ENCODE assay signal across 27 cellular contexts in the genomic region with DNA sequence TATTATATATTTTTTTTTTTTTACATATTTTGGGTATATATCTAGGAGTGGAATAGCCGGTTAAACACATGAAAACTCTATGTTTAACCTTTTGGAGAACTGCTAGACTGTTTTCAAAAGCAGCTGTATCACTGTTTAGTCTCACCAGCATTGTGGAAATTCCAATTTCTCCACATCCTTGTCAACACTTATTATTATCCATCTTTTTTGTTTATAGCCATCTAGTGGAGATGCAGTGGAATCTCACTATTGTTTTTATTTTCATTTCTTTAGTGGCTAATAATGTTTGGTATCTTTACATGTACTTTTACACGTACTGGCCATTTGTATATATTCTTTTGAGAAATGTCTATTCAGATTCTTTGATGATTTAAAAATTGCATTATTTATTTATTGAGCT. TPM values are rescaled to one million over a fixed set of nuclear protein-coding genes. Genes with fewer than 3 reads are reported as not detected.
DNase-seq lines count a peak whose midpoint lies in the region; ATAC-seq and TF ChIP-seq lines count a peak whose summit lies in the region.
"Had no signal": no experiment of that assay in that cellular context is flagged by ENCODE, and none has a peak within 500 bp of the region (broad histone marks: within the 10 kb centered on the region; RNA-seq: fewer than 3 reads in every experiment).

No MANE protein-coding gene starts in this region.

- ATAC-seq in activated CD8-positive, alpha-beta T cell treated with anti-CD3 and anti-CD28 coated beads for 36 hours: no peak
- no peak for ATAC-seq in activated CD8-positive, alpha-beta T cell treated with anti-CD3 and anti-CD28 coated beads, Interleukin-2, amount 10 ng/mL, durations not matched to agents 7 days and 5 days
- ATAC-seq in natural killer cell (no peak), HG03520 (IDR thresholded peaks at IDR 0.05; ENCODE audit: unreplicated experiment) (no peak)
- ATAC-seq: activated T-cell treated with anti-CD3 and anti-CD28 coated beads, Interleukin-2, amount 50 U/mL, for 72 hours; GM12878; heart right ventricle; left lobe of liver; right cardiac atrium; stimulated activated naive CD8-positive, alpha-beta T cell treated with anti-CD3 and anti-CD28 coated beads, Interleukin-15, amount 100 ng/mL, for 72 hours had no signal

- H3K4me1 ChIP-seq in MM.1S (ENCODE audit: low read length): no peaks in the 10 kb centered on the region
- H3K4me1 ChIP-seq: heart right ventricle, tibial nerve had no signal

- H3K79me2 ChIP-seq in MM.1S (ENCODE audit: low read length): no peaks in the 10 kb centered on the region

- H3K36me3 Mint-ChIP-seq in activated CD8-positive, alpha-beta T cell treated with anti-CD3 and anti-CD28 coated beads for 36 hours (ENCODE audit: low read depth): peaks cover 46% of the 10 kb centered on the region
- peaks cover 48% of the 10 kb centered on the region for H3K36me3 Mint-ChIP-seq in activated CD8-positive, alpha-beta T cell treated with anti-CD3 and anti-CD28 coated beads, Interleukin-2, amount 10 ng/mL, durations not matched to agents 7 days and 5 days (ENCODE audit: low read depth)
- H3K36me3 Mint-ChIP-seq in chondrocyte (ENCODE audit: low read depth) (peaks cover 46% of the 10 kb centered on the region), type B pancreatic cell (peaks cover 61% of the 10 kb centered on the region), natural killer cell (peaks cover 42% of the 10 kb centered on the region)

- H3K27ac ChIP-seq in MM.1S (ENCODE audit: low read length): no peak overlapping the region
- H3K27ac ChIP-seq: heart right ventricle, tibial nerve had no signal

- H3K36me3 ChIP-seq in MM.1S (replicated peaks; ENCODE audit: insufficient read depth, low read length): no peaks in the 10 kb centered on the region

- H3K9me3 Mint-ChIP-seq in activated CD8-positive, alpha-beta T cell treated with anti-CD3 and anti-CD28 coated beads for 36 hours: peaks cover 8% of the 10 kb centered on the region
- H3K9me3 Mint-ChIP-seq in activated CD8-positive, alpha-beta T cell treated with anti-CD3 and anti-CD28 coated beads, Interleukin-2, amount 10 ng/mL, durations not matched to agents 7 days and 5 days (ENCODE audit: insufficient read depth): no peaks in the 10 kb centered on the region
- H3K9me3 Mint-ChIP-seq in chondrocyte (ENCODE audit: low read depth) (peaks cover 14% of the 10 kb centered on the region), type B pancreatic cell (peaks cover 4% of the 10 kb centered on the region), natural killer cell (no peaks in the 10 kb centered on the region)

- no peaks in the 10 kb centered on the region for H3K9me3 ChIP-seq in MM.1S (replicated peaks; ENCODE audit: insufficient read depth, low read length)

- no peaks in the 10 kb centered on the region for H4K20me1 ChIP-seq in MM.1S (ENCODE audit: insufficient read depth, low read length)

- no peaks in the 10 kb centered on the region for H3K27me3 Mint-ChIP-seq in activated CD8-positive, alpha-beta T cell treated with anti-CD3 and anti-CD28 coated beads for 36 hours
- no peaks in the 10 kb centered on the region for H3K27me3 Mint-ChIP-seq in activated CD8-positive, alpha-beta T cell treated with anti-CD3 and anti-CD28 coated beads, Interleukin-2, amount 10 ng/mL, durations not matched to agents 7 days and 5 days (ENCODE audit: low read depth)
- H3K27me3 Mint-ChIP-seq in chondrocyte (ENCODE audit: low read depth) (no peaks in the 10 kb centered on the region), type B pancreatic cell (no peaks in the 10 kb centered on the region), natural killer cell (ENCODE audit: low read depth in 2 of 2) (no peaks in the 10 kb centered on the region)
- H3K27me3 Mint-ChIP-seq: IgD-negative memory B cell; naive B cell; stimulated activated naive CD8-positive, alpha-beta T cell treated with anti-CD3 and anti-CD28 coated beads, Interleukin-15, amount 100 ng/mL, for 72 hours had no signal

- H3K9ac ChIP-seq in MM.1S (ENCODE audit: low read length): no peak overlapping the region

- H3F3A ChIP-seq in MM.1S (ENCODE audit: insufficient read depth, low read length): no peaks in the 10 kb centered on the region

- TF ChIP-seq CTCF in activated CD8-positive, alpha-beta T cell treated with anti-CD3 and anti-CD28 coated beads for 36 hours (IDR thresholded peaks at IDR 0.05): peak; percentile 37
- peak; percentile 33 for TF ChIP-seq CTCF in MM.1S (IDR thresholded peaks at IDR 0.05; ENCODE audit: low read length)
- peak; percentile 46 for TF ChIP-seq CTCF in chondrocyte (IDR thresholded peaks at IDR 0.05)
- TF ChIP-seq CTCF in type B pancreatic cell (conservative IDR thresholded peaks at IDR 0.05): peak; percentile 57
- no peak for TF ChIP-seq CTCF in natural killer cell (IDR thresholded peaks at IDR 0.05)

- CTCF ChIA-PET in activated CD8-positive, alpha-beta T cell treated with anti-CD3 and anti-CD28 coated beads for 36 hours (lab: Charles Lee): interaction anchor here (1.5 kb wide), 1 partner anchor 10 kb away, joined by 3 read pairs; no protein-coding TSS in a partner anchor
- CTCF ChIA-PET in activated CD8-positive, alpha-beta T cell treated with anti-CD3 and anti-CD28 coated beads, Interleukin-2, amount 10 ng/mL, durations not matched to agents 7 days and 5 days (lab: Charles Lee): interaction anchor here (2.1 kb wide), 1 partner anchor 17 kb away, joined by 7 read pairs; no protein-coding TSS in a partner anchor

- no peak overlapping the region for H3K4me3 ChIP-seq in MM.1S (ENCODE audit: low read length)
- H3K4me3 ChIP-seq: GM12878, heart right ventricle, tibial nerve had no signal

- H3K27me3 ChIP-seq in MM.1S (replicated peaks; ENCODE audit: insufficient read depth, low read length): no peaks in the 10 kb centered on the region
- H3K27me3 ChIP-seq: heart right ventricle, tibial nerve had no signal

- no peak overlapping the region for H3K4me2 ChIP-seq in MM.1S (ENCODE audit: low read depth, low read length)

- no peak overlapping the region for H3K4me3 Mint-ChIP-seq in activated CD8-positive, alpha-beta T cell treated with anti-CD3 and anti-CD28 coated beads for 36 hours
- H3K4me3 Mint-ChIP-seq in activated CD8-positive, alpha-beta T cell treated with anti-CD3 and anti-CD28 coated beads, Interleukin-2, amount 10 ng/mL, durations not matched to agents 7 days and 5 days: no peak overlapping the region
- H3K4me3 Mint-ChIP-seq in chondrocyte (ENCODE audit: unreplicated experiment): no peak overlapping the region
- H3K4me3 Mint-ChIP-seq in type B pancreatic cell: no peak overlapping the region
- no peak overlapping the region for H3K4me3 Mint-ChIP-seq in natural killer cell
- H3K4me3 Mint-ChIP-seq: activated naive CD4-positive, alpha-beta T cell treated with anti-CD3 and anti-CD28 coated beads for 36 hours; activated T-cell treated with anti-CD3 and anti-CD28 coated beads, Interleukin-2, amount 50 U/mL, for 72 hours; IgD-negative memory B cell; naive B cell; stimulated activated naive CD8-positive, alpha-beta T cell treated with anti-CD3 and anti-CD28 coated beads, Interleukin-15, amount 100 ng/mL, for 72 hours had no signal

- H3K4me1 Mint-ChIP-seq in activated CD8-positive, alpha-beta T cell treated with anti-CD3 and anti-CD28 coated beads for 36 hours (ENCODE audit: low read depth): no peaks in the 10 kb centered on the region
- H3K4me1 Mint-ChIP-seq in activated CD8-positive, alpha-beta T cell treated with anti-CD3 and anti-CD28 coated beads, Interleukin-2, amount 10 ng/mL, durations not matched to agents 7 days and 5 days (ENCODE audit: low read depth): no peaks in the 10 kb centered on the region
- H3K4me1 Mint-ChIP-seq in chondrocyte (ENCODE audit: low read depth) (no peaks in the 10 kb centered on the region), type B pancreatic cell (ENCODE audit: unreplicated experiment) (no peaks in the 10 kb centered on the region), natural killer cell (no peaks in the 10 kb centered on the region)
- H3K4me1 Mint-ChIP-seq: IgD-negative memory B cell; naive B cell; stimulated activated naive CD8-positive, alpha-beta T cell treated with anti-CD3 and anti-CD28 coated beads, Interleukin-15, amount 100 ng/mL, for 72 hours had no signal

- H2AFZ ChIP-seq in MM.1S (ENCODE audit: low read length): no peak overlapping the region

- POLR2A ChIA-PET in activated CD8-positive, alpha-beta T cell treated with anti-CD3 and anti-CD28 coated beads for 36 hours (lab: Charles Lee): interaction anchor here (1.0 kb wide), 1 partner anchor 11 kb away, joined by 8 read pairs; no protein-coding TSS in a partner anchor
- POLR2A ChIA-PET in activated CD8-positive, alpha-beta T cell treated with anti-CD3 and anti-CD28 coated beads, Interleukin-2, amount 10 ng/mL, durations not matched to agents 7 days and 5 days (lab: Charles Lee): no interaction called here

- H3K9me2 ChIP-seq in MM.1S (replicated peaks; ENCODE audit: insufficient read depth, low read length): no peaks in the 10 kb centered on the region

- H3K27ac Mint-ChIP-seq in activated CD8-positive, alpha-beta T cell treated with anti-CD3 and anti-CD28 coated beads for 36 hours: no peak overlapping the region
- no peak overlapping the region for H3K27ac Mint-ChIP-seq in activated CD8-positive, alpha-beta T cell treated with anti-CD3 and anti-CD28 coated beads, Interleukin-2, amount 10 ng/mL, durations not matched to agents 7 days and 5 days
- H3K27ac Mint-ChIP-seq in chondrocyte (ENCODE audit: unreplicated experiment) (no peak overlapping the region), type B pancreatic cell (no peak overlapping the region), natural killer cell (no peak overlapping the region)
- H3K27ac Mint-ChIP-seq: activated naive CD4-positive, alpha-beta T cell treated with anti-CD3 and anti-CD28 coated beads for 36 hours; activated T-cell treated with anti-CD3 and anti-CD28 coated beads, Interleukin-2, amount 50 U/mL, for 72 hours; IgD-negative memory B cell; stimulated activated naive CD8-positive, alpha-beta T cell treated with anti-CD3 and anti-CD28 coated beads, Interleukin-15, amount 100 ng/mL, for 72 hours had no signal

- intact Hi-C loops in activated CD8-positive, alpha-beta T cell treated with anti-CD3 and anti-CD28 coated beads for 36 hours (cut with micrococcal nuclease): no loop called here
- intact Hi-C loops in natural killer cell (cut with micrococcal nuclease): no loop called here

- no peak for DNase-seq in activated CD8-positive, alpha-beta T cell treated with anti-CD3 and anti-CD28 coated beads for 36 hours
- no peak for DNase-seq in activated CD8-positive, alpha-beta T cell treated with anti-CD3 and anti-CD28 coated beads, Interleukin-2, amount 10 ng/mL, durations not matched to agents 7 days and 5 days
- no peak for DNase-seq in MM.1S
- no peak for DNase-seq in chondrocyte (ENCODE audit: low spot score)
- DNase-seq in type B pancreatic cell (ENCODE audit: extremely low spot score, unreplicated experiment): no peak
- no peak for DNase-seq in natural killer cell
- no peak for DNase-seq in OCI-M2 (lab: John Stamatoyannopoulos, UW; ENCODE audit: unreplicated experiment)
- DNase-seq: 8988T; activated CD4-positive, alpha-beta T cell treated with anti-CD3 and anti-CD28 coated beads for 1 hour; activated naive CD4-positive, alpha-beta T cell treated with anti-CD3 and anti-CD28 coated beads for 36 hours; activated T-cell treated with anti-CD3 and anti-CD28 coated beads, Interleukin-2, amount 50 U/mL, for 72 hours; amniotic stem cell; C1 segment of cervical spinal cord; cortex of kidney; GF-D8; heart right ventricle; mesendoderm; naive B cell; NCI-H69; right cardiac atrium; SIG-M5; stimulated activated naive CD8-positive, alpha-beta T cell treated with anti-CD3 and anti-CD28 coated beads, Interleukin-15, amount 100 ng/mL, for 72 hours had no signal

RNA-seq across cellular contexts. Expression of a gene that starts 22.7 kb away (rescaled TPM):
- total RNA-seq in activated CD8-positive, alpha-beta T cell treated with anti-CD3 and anti-CD28 coated beads for 36 hours: 1 to 10 TPM; 1.5 to 3.2 TPM
- 1 to 10 TPM; 3.6 to 5.1 TPM for total RNA-seq in activated CD8-positive, alpha-beta T cell treated with anti-CD3 and anti-CD28 coated beads, Interleukin-2, amount 10 ng/mL, durations not matched to agents 7 days and 5 days
- total RNA-seq in chondrocyte (5.1 to 8.5 TPM (median 5.4 TPM) in 3 replicates), type B pancreatic cell (ENCODE audit: low replicate concordance) (2.2 and 7.0 TPM in 2 replicates), natural killer cell (10 to 100 TPM; 11.9 to 17.8 (median 15.1) TPM)
